In genomic region chr19:10500247-10500592, GRCh38 we compare ENCODE assay signal across 15 cellular contexts. TPM values are rescaled to one million over a fixed set of nuclear protein-coding genes. Genes with fewer than 3 reads are reported as not detected.
A peak's percentile ranks its signal among the peaks of the same experiment; 100 is the strongest.
DNase-seq lines count a peak whose midpoint lies in the region; ATAC-seq and TF ChIP-seq lines count a peak whose summit lies in the region.
"Had no signal": no experiment of that assay in that cellular context is flagged by ENCODE, and none has a peak within 500 bp of the region (broad histone marks: within the 10 kb centered on the region; RNA-seq: fewer than 3 reads in every experiment).

No MANE protein-coding gene starts in this region.

- ATAC-seq in activated T-cell treated with anti-CD3 and anti-CD28 coated beads, Interleukin-2, amount 50 U/mL, for 72 hours (replicated peaks in 1 of 2): no peak
- ATAC-seq in stimulated activated effector memory CD8-positive, alpha-beta T cell treated with anti-CD3 and anti-CD28 coated beads, Interleukin-12 subunit alpha, Interleukin-12 subunit beta, amount 100 ng/mL, for 72 hours: no peak
- ATAC-seq in upper lobe of left lung (ENCODE audit: low FRiP score in 2 of 2): no peak

- H3K4me3 Mint-ChIP-seq in activated T-cell treated with anti-CD3 and anti-CD28 coated beads, Interleukin-2, amount 50 U/mL, for 72 hours: peak overlapping the region; percentile 70 to 96
- H3K4me3 Mint-ChIP-seq in endothelial cell (ENCODE audit: unreplicated experiment): peak overlapping the region; percentile 81
- peak overlapping the region; percentile 94 for H3K4me3 Mint-ChIP-seq in stimulated activated effector memory CD8-positive, alpha-beta T cell treated with anti-CD3 and anti-CD28 coated beads, Interleukin-12 subunit alpha, Interleukin-12 subunit beta, amount 100 ng/mL, for 72 hours

- no peaks in the 10 kb centered on the region for H3K9me3 ChIP-seq in upper lobe of left lung

- DNase-seq in activated T-cell treated with anti-CD3 and anti-CD28 coated beads, Interleukin-2, amount 50 U/mL, for 72 hours: no peak
- no peak for DNase-seq in activated T-cell treated with anti-CD3 and anti-CD28 coated beads, Interleukin-2, amount 50 U/mL, for 48 hours
- DNase-seq in RWPE1 (ENCODE audit: low spot score) (no peak), endothelial cell (ENCODE audit: low spot score) (no peak), upper lobe of left lung (no peak), COLO829 (ENCODE audit: low spot score) (no peak)
- DNase-seq in stimulated activated effector memory CD8-positive, alpha-beta T cell treated with anti-CD3 and anti-CD28 coated beads, Interleukin-12 subunit alpha, Interleukin-12 subunit beta, amount 100 ng/mL, for 72 hours (ENCODE audit: low spot score in 2 of 2): no peak
- no peak for DNase-seq in stimulated activated CD4-positive, alpha-beta T cell treated with anti-CD3 and anti-CD28 coated beads, Interleukin-12 subunit alpha, Interleukin-12 subunit beta, amount 100 ng/mL, for 4 hours
- DNase-seq: NCI-H1105 treated with DMSO at 0.1 percent for 48 hours; NCI-H510A; posterior cingulate gyrus; stimulated activated CD8-positive, alpha-beta memory T cell treated with anti-CD3 and anti-CD28 coated beads, Interleukin-4, amount 100 ng/mL, for 48 hours had no signal

- no peak overlapping the region for H3K4me3 ChIP-seq in upper lobe of left lung
- H3K4me3 ChIP-seq: cardiac muscle cell, hepatocyte had no signal

- H3K27ac ChIP-seq in RWPE1: peak overlapping the region; percentile 94
- peak overlapping the region in 1 of 4 donors; percentile 4 for H3K27ac ChIP-seq in upper lobe of left lung
- H3K27ac ChIP-seq: cardiac muscle cell, epithelial cell of prostate, hepatocyte had no signal

- CTCF ChIA-PET in RWPE1 (lab: Yijun Ruan, JAX): interaction anchor here (0.7 kb wide), 1 partner anchor 36 kb away, joined by 3 read pairs; no protein-coding TSS in a partner anchor

- H3K27me3 ChIP-seq in upper lobe of left lung: no peaks in the 10 kb centered on the region
- H3K27me3 ChIP-seq: cardiac muscle cell, hepatocyte had no signal

- no peaks in the 10 kb centered on the region for H3K27me3 Mint-ChIP-seq in activated T-cell treated with anti-CD3 and anti-CD28 coated beads, Interleukin-2, amount 50 U/mL, for 72 hours (ENCODE audit: low read depth)
- peaks cover 3% of the 10 kb centered on the region for H3K27me3 Mint-ChIP-seq in endothelial cell (ENCODE audit: unreplicated experiment)

- TF ChIP-seq CTCF in RWPE1 (conservative IDR thresholded peaks at IDR 0.05; ENCODE audit: low read depth) (no peak), endothelial cell (IDR thresholded peaks at IDR 0.05; ENCODE audit: unreplicated experiment) (no peak), upper lobe of left lung (IDR thresholded peaks at IDR 0.05) (no peak)

- no peak for TF ChIP-seq POLR2A in upper lobe of left lung (IDR thresholded peaks at IDR 0.05)

- H3K9me3 Mint-ChIP-seq in activated T-cell treated with anti-CD3 and anti-CD28 coated beads, Interleukin-2, amount 50 U/mL, for 72 hours: no peaks in the 10 kb centered on the region
- H3K9me3 Mint-ChIP-seq in endothelial cell (ENCODE audit: unreplicated experiment): no peaks in the 10 kb centered on the region
- H3K9me3 Mint-ChIP-seq in stimulated activated effector memory CD8-positive, alpha-beta T cell treated with anti-CD3 and anti-CD28 coated beads, Interleukin-12 subunit alpha, Interleukin-12 subunit beta, amount 100 ng/mL, for 72 hours: no peaks in the 10 kb centered on the region

- H3K4me1 Mint-ChIP-seq in activated T-cell treated with anti-CD3 and anti-CD28 coated beads, Interleukin-2, amount 50 U/mL, for 72 hours (ENCODE audit: low read depth): peaks cover 41% of the 10 kb centered on the region
- peaks cover 8% of the 10 kb centered on the region for H3K4me1 Mint-ChIP-seq in endothelial cell (ENCODE audit: unreplicated experiment)
- H3K4me1 Mint-ChIP-seq in stimulated activated effector memory CD8-positive, alpha-beta T cell treated with anti-CD3 and anti-CD28 coated beads, Interleukin-12 subunit alpha, Interleukin-12 subunit beta, amount 100 ng/mL, for 72 hours: peaks cover 46% of the 10 kb centered on the region

- no peak overlapping the region for H3K27ac Mint-ChIP-seq in activated T-cell treated with anti-CD3 and anti-CD28 coated beads, Interleukin-2, amount 50 U/mL, for 72 hours
- H3K27ac Mint-ChIP-seq in endothelial cell (ENCODE audit: unreplicated experiment): no peak overlapping the region
- peak overlapping the region; percentile 98 for H3K27ac Mint-ChIP-seq in stimulated activated effector memory CD8-positive, alpha-beta T cell treated with anti-CD3 and anti-CD28 coated beads, Interleukin-12 subunit alpha, Interleukin-12 subunit beta, amount 100 ng/mL, for 72 hours

- no peak for TF ChIP-seq EP300 in upper lobe of left lung (IDR thresholded peaks at IDR 0.05)

- POLR2A ChIA-PET in RWPE1 (lab: Yijun Ruan, JAX; ENCODE audit: low non-redundant PET): interaction anchor here (0.5 to 0.8 kb wide), 3 partner anchors 10 to 66 kb away, joined by 3 to 5 read pairs (median 3); partner anchors contain the start of gene KRI1

- peaks cover 10 to 13% of the 10 kb centered on the region in 2 donors for H3K36me3 Mint-ChIP-seq in activated T-cell treated with anti-CD3 and anti-CD28 coated beads, Interleukin-2, amount 50 U/mL, for 72 hours (ENCODE audit: insufficient read depth in 2 of 2)
- peaks cover 14% of the 10 kb centered on the region for H3K36me3 Mint-ChIP-seq in endothelial cell (ENCODE audit: low read depth, unreplicated experiment)
- peaks cover 75% of the 10 kb centered on the region for H3K36me3 Mint-ChIP-seq in stimulated activated effector memory CD8-positive, alpha-beta T cell treated with anti-CD3 and anti-CD28 coated beads, Interleukin-12 subunit alpha, Interleukin-12 subunit beta, amount 100 ng/mL, for 72 hours

- peaks cover 11 to 42% (median 32%) of the 10 kb centered on the region in 4 donors for H3K36me3 ChIP-seq in upper lobe of left lung

- 93 to 97% methylated on average over 2 of the region's 2 CpGs for WGBS in upper lobe of left lung, 2 donors

- H3K4me1 ChIP-seq in upper lobe of left lung: peaks cover 32 to 59% (median 43%) of the 10 kb centered on the region in 4 donors

RNA-seq across cellular contexts. Expression of gene KEAP1, which starts 2.9 kb away (rescaled TPM):
- total RNA-seq in activated T-cell treated with anti-CD3 and anti-CD28 coated beads, Interleukin-2, amount 50 U/mL, for 72 hours: 10 to 100 TPM; 65.2 to 70.7 TPM
- total RNA-seq in endothelial cell (ENCODE audit: unreplicated experiment) (56.4 TPM), upper lobe of left lung (10 to 100 TPM; 34.6 to 85.1 (median 60.7) TPM)

RNA-seq across cellular contexts. Expression of gene S1PR5, which starts 17.0 kb away (rescaled TPM):
- 1 to 10 TPM in 1 of 2 donors, under 1 TPM in 1; 0.19 to 1.8 TPM for total RNA-seq in activated T-cell treated with anti-CD3 and anti-CD28 coated beads, Interleukin-2, amount 50 U/mL, for 72 hours
- not detected for total RNA-seq in endothelial cell (ENCODE audit: unreplicated experiment)
- total RNA-seq in upper lobe of left lung: 1 to 10 TPM in 4 of 6 donors, under 1 TPM in 2; 0.49 to 2.7 (median 1.8) TPM

RNA-seq across cellular contexts. Expression of gene ATG4D, which starts 43.5 kb away (rescaled TPM):
- total RNA-seq in activated T-cell treated with anti-CD3 and anti-CD28 coated beads, Interleukin-2, amount 50 U/mL, for 72 hours: 10 to 100 TPM; 35.4 to 37.0 TPM
- total RNA-seq in endothelial cell (ENCODE audit: unreplicated experiment): 11.8 TPM
- total RNA-seq in upper lobe of left lung: 10 to 100 TPM; 18.1 to 49.2 (median 27.7) TPM
